ENCODE assay signal across 10 cellular contexts in the genomic region with DNA sequence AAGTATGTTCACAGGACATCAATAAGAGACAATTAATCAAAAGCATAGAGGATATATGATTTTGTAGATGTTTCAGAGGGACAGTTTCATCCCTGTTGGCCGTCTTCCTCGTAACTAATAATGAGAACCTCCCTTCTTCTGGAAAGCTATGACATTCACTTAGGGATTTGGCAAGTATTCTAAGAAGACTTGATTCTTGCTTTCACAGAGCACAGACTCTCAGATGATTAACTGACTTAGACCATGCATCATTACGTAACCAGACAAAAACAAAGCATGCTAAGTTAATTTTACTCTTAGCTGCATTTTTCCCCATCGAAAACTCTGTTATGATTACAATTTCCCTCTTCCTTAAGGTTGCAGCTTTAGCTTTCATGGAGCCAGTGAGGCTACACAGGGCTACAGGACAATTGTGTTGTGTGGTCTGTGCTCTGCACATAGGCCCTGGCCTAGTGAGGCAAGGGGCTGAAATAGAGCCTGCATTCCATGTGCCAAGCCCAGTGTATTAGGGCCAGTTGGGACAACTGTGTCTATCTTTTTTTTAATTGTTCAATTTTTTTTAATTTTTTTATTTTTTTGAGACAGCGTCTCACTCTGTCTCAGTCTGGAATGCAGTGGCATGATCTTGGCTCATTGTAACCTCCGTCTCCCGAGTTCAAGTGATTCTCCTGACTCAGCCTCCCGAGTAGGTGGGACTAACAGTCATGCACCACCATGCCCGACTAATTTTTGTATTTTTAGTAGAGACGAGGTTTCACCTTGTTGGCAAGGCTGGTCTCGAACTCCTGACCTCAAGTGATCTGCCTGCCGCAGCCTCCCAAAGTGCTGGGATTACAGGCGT.
DNase-seq lines count a peak whose midpoint lies in the region; ATAC-seq, FAIRE-seq and TF ChIP-seq lines count a peak whose summit lies in the region.
"Had no signal": no experiment of that assay in that cellular context is flagged by ENCODE, and none has a peak within 500 bp of the region (broad histone marks: within the 10 kb centered on the region; RNA-seq: fewer than 3 reads in every experiment).

No MANE protein-coding gene starts in this region.

- H3K9ac ChIP-seq in kidney (ENCODE audit: low read length in 2 of 2) (no peak overlapping the region), smooth muscle cell (ENCODE audit: low read depth) (peak overlapping the region; percentile 73)

- no peak overlapping the region for H3K4me3 ChIP-seq in dorsolateral prefrontal cortex
- no peak overlapping the region for H3K4me3 ChIP-seq in kidney (ENCODE audit: low read length in 2 of 2)
- no peak overlapping the region for H3K4me3 ChIP-seq in smooth muscle cell
- no peak overlapping the region for H3K4me3 ChIP-seq in tibial nerve

- peaks cover 16% of the 10 kb centered on the region for H3F3A ChIP-seq in smooth muscle cell (ENCODE audit: low read depth)

- H3K79me2 ChIP-seq in smooth muscle cell (ENCODE audit: low read depth), result no peaks in the 10 kb centered on the region

- no peak overlapping the region for H2AFZ ChIP-seq in smooth muscle cell (ENCODE audit: low read depth)

- H3K36me3 ChIP-seq in kidney (ENCODE audit: control insufficient read depth in 1 of 2, insufficient read depth in 2 of 2, low read length in 2 of 2) (no peaks in the 10 kb centered on the region), smooth muscle cell (ENCODE audit: low read depth) (no peaks in the 10 kb centered on the region), tibial nerve (no peaks in the 10 kb centered on the region)

- DNase-seq in MV-4-11 (lab: John Stamatoyannopoulos, UW) (peak; percentile 14), dorsolateral prefrontal cortex (no peak), kidney (no peak), smooth muscle cell (lab: John Stamatoyannopoulos, UW; ENCODE audit: unreplicated experiment) (no peak), superior temporal gyrus (ENCODE audit: extremely low spot score) (no peak), tibial nerve (ENCODE audit: low spot score in 2 of 2) (no peak), HK-2 (ENCODE audit: unreplicated experiment) (no peak)
- DNase-seq: CD4-positive, CD25-positive, alpha-beta regulatory T cell; natural killer cell had no signal

- no peak for ATAC-seq in GM18907 (IDR thresholded peaks at IDR 0.05; ENCODE audit: unreplicated experiment)
- ATAC-seq: natural killer cell had no signal

- no peaks in the 10 kb centered on the region for H4K20me1 ChIP-seq in smooth muscle cell (ENCODE audit: low read depth)

- H3K27ac ChIP-seq in dorsolateral prefrontal cortex, result peak overlapping the region in 30 of 59 donors; percentile 0 to 71 (median 32)
- peak overlapping the region in 1 of 2 donors; percentile 20 for H3K27ac ChIP-seq in kidney (ENCODE audit: low read depth in 2 of 2, low read length in 2 of 2)
- peak overlapping the region; percentile 94 for H3K27ac ChIP-seq in smooth muscle cell (ENCODE audit: low read depth)
- peak overlapping the region in 2 of 4 donors; percentile 67 to 79 for H3K27ac ChIP-seq in tibial nerve

- H3K9me3 ChIP-seq in kidney (ENCODE audit: control insufficient read depth in 1 of 2, low read length in 2 of 2) (no peaks in the 10 kb centered on the region), smooth muscle cell (replicated peaks; ENCODE audit: low read depth) (no peaks in the 10 kb centered on the region), tibial nerve (no peaks in the 10 kb centered on the region)

- H3K4me1 ChIP-seq in kidney (ENCODE audit: control insufficient read depth in 1 of 2, insufficient read depth in 1 of 2, low read depth in 1 of 2, low read length in 2 of 2), result peaks cover 7 to 15% of the 10 kb centered on the region in 2 donors
- H3K4me1 ChIP-seq in smooth muscle cell (ENCODE audit: low read depth), result peaks cover 12% of the 10 kb centered on the region
- peaks cover 0 to 48% (median 24%) of the 10 kb centered on the region in 4 donors for H3K4me1 ChIP-seq in tibial nerve

- 57% methylated on average over 13 of the region's 13 CpGs for WGBS in smooth muscle cell (ENCODE audit: low lambda C conversion rate)
- WGBS in tibial nerve, 2 donors, result 41 to 42% methylated on average over 13 of the region's 13 CpGs

- TF ChIP-seq CTCF in dorsolateral prefrontal cortex (IDR thresholded peaks at IDR 0.05 in 54 of 56, conservative IDR thresholded peaks at IDR 0.05 in 2 of 56; ENCODE audit: low read depth in 1 of 56, partially characterized antibody in 56 of 56), result no peak
- no peak for TF ChIP-seq CTCF in kidney (IDR thresholded peaks at IDR 0.05; ENCODE audit: borderline replicate concordance, extremely low read depth, insufficient read depth)
- no peak for TF ChIP-seq CTCF in smooth muscle cell (IDR thresholded peaks at IDR 0.05; ENCODE audit: borderline replicate concordance, insufficient read depth, poor library complexity, severe bottlenecking)
- no peak for TF ChIP-seq CTCF in tibial nerve (IDR thresholded peaks at IDR 0.05)

- peak overlapping the region; percentile 60 for H3K4me2 ChIP-seq in smooth muscle cell

- intact Hi-C loops in dorsolateral prefrontal cortex (cut with DNase I) (no loop called here), kidney (cut with DNase I) (no loop called here)

- peak; percentile 27 for FAIRE-seq in kidney (lab: Jason Lieb, UNC)

- H3K27me3 ChIP-seq in dorsolateral prefrontal cortex (no peaks in the 10 kb centered on the region), smooth muscle cell (ENCODE audit: low read depth) (no peaks in the 10 kb centered on the region), tibial nerve (no peaks in the 10 kb centered on the region)

- TF ChIP-seq EP300 in tibial nerve (IDR thresholded peaks at IDR 0.05), result peak in 1 of 2 donors; percentile 44

- TF ChIP-seq POLR2A in tibial nerve (IDR thresholded peaks at IDR 0.05), result no peak
